In genomic region chr2:1628893-1629292, GRCh38 we compare ENCODE assay signal across 15 cellular contexts.
DNase-seq lines count a peak whose midpoint lies in the region; ATAC-seq and TF ChIP-seq lines count a peak whose summit lies in the region.
"Had no signal": no experiment of that assay in that cellular context is flagged by ENCODE, and none has a peak within 500 bp of the region (broad histone marks: within the 10 kb centered on the region; RNA-seq: fewer than 3 reads in every experiment).

No MANE protein-coding gene starts in this region.

- 10% methylated on average over 2 of the region's 2 CpGs for WGBS in esophagus muscularis mucosa

- H3K4me3 Mint-ChIP-seq in stimulated activated memory B cell treated with anti-CD40 and anti-IgM and Interleukin-4, amounts not matched to agents 10 μg/mL and 1 μg/mL and 100 μg/mL, for 72 hours: no peak overlapping the region
- H3K4me3 Mint-ChIP-seq: activated naive CD4-positive, alpha-beta T cell treated with anti-CD3 and anti-CD28 coated beads for 36 hours; CD4-positive, CD25-positive, alpha-beta regulatory T cell had no signal

- intact Hi-C loops in posterior vena cava (cut with DNase I): no loop called here
- intact Hi-C loops in esophagus muscularis mucosa (cut with DNase I): no loop called here

- no peaks in the 10 kb centered on the region for H3K4me1 Mint-ChIP-seq in stimulated activated memory B cell treated with anti-CD40 and anti-IgM and Interleukin-4, amounts not matched to agents 10 μg/mL and 1 μg/mL and 100 μg/mL, for 72 hours
- H3K4me1 Mint-ChIP-seq: CD4-positive, CD25-positive, alpha-beta regulatory T cell had no signal

- no peak overlapping the region for H3K27ac ChIP-seq in esophagus muscularis mucosa (replicated peaks in 1 of 4)
- H3K27ac ChIP-seq: pancreas, SJCRH30 had no signal

- H3K4me1 ChIP-seq in adipocyte (ENCODE audit: control insufficient read depth, insufficient read depth, low read length) (peaks cover 25% of the 10 kb centered on the region), esophagus muscularis mucosa (peaks cover 12 to 22% (median 20%) of the 10 kb centered on the region in 4 donors)
- H3K4me1 ChIP-seq: pancreas had no signal

- H3K27me3 Mint-ChIP-seq in stimulated activated memory B cell treated with anti-CD40 and anti-IgM and Interleukin-4, amounts not matched to agents 10 μg/mL and 1 μg/mL and 100 μg/mL, for 72 hours: no peaks in the 10 kb centered on the region
- H3K27me3 Mint-ChIP-seq: CD4-positive, CD25-positive, alpha-beta regulatory T cell had no signal

- TF ChIP-seq POLR2A in esophagus muscularis mucosa (IDR thresholded peaks at IDR 0.05; ENCODE audit: low read depth): no peak

- H3K36me3 ChIP-seq in adipocyte (ENCODE audit: control insufficient read depth, insufficient read depth, low read length, severe bottlenecking): peaks cover 43% of the 10 kb centered on the region
- peaks cover 4 to 22% (median 15%) of the 10 kb centered on the region in 4 donors for H3K36me3 ChIP-seq in esophagus muscularis mucosa
- H3K36me3 ChIP-seq: pancreas had no signal

- H3K9me3 Mint-ChIP-seq in stimulated activated memory B cell treated with anti-CD40 and anti-IgM and Interleukin-4, amounts not matched to agents 10 μg/mL and 1 μg/mL and 100 μg/mL, for 72 hours: peaks cover 4% of the 10 kb centered on the region
- H3K9me3 Mint-ChIP-seq: activated naive CD4-positive, alpha-beta T cell treated with anti-CD3 and anti-CD28 coated beads for 36 hours had no signal

- no peak for ATAC-seq in stimulated activated memory B cell treated with anti-CD40 and anti-IgM and Interleukin-4, amounts not matched to agents 10 μg/mL and 1 μg/mL and 100 μg/mL, for 72 hours
- no peak for ATAC-seq in GM19467 (IDR thresholded peaks at IDR 0.05; ENCODE audit: unreplicated experiment)

- no peak overlapping the region for H3K4me3 ChIP-seq in adipocyte (ENCODE audit: low read length)
- H3K4me3 ChIP-seq in esophagus muscularis mucosa: no peak overlapping the region
- H3K4me3 ChIP-seq: pancreas, SJCRH30 had no signal

- no peak overlapping the region for H3K27ac Mint-ChIP-seq in stimulated activated memory B cell treated with anti-CD40 and anti-IgM and Interleukin-4, amounts not matched to agents 10 μg/mL and 1 μg/mL and 100 μg/mL, for 72 hours
- H3K27ac Mint-ChIP-seq: activated naive CD4-positive, alpha-beta T cell treated with anti-CD3 and anti-CD28 coated beads for 36 hours; CD4-positive, CD25-positive, alpha-beta regulatory T cell had no signal

- H3K36me3 Mint-ChIP-seq in stimulated activated memory B cell treated with anti-CD40 and anti-IgM and Interleukin-4, amounts not matched to agents 10 μg/mL and 1 μg/mL and 100 μg/mL, for 72 hours: no peaks in the 10 kb centered on the region
- H3K36me3 Mint-ChIP-seq: CD4-positive, CD25-positive, alpha-beta regulatory T cell had no signal

- no peak for TF ChIP-seq CTCF in esophagus muscularis mucosa (IDR thresholded peaks at IDR 0.05)

- TF ChIP-seq EP300 in esophagus muscularis mucosa (IDR thresholded peaks at IDR 0.05): no peak

- peak; percentile 56 for DNase-seq in EL
- peak; percentile 57 for DNase-seq in adipocyte (ENCODE audit: low read depth)
- DNase-seq in fibroblast of the conjunctiva (ENCODE audit: low read depth): peak; percentile 96
- DNase-seq in posterior vena cava (ENCODE audit: low spot score): peak; percentile 76
- DNase-seq in esophagus muscularis mucosa (ENCODE audit: extremely low spot score): no peak
- no peak for DNase-seq in activated CD4-positive, alpha-beta T cell treated with anti-CD3 and anti-CD28 coated beads, Interleukin-2, amount 50 U/mL, for 1 hour
- DNase-seq: activated CD4-positive, alpha-beta T cell treated with anti-CD3 and anti-CD28 coated beads for 48 hours; activated naive CD4-positive, alpha-beta T cell treated with anti-CD3 and anti-CD28 coated beads for 36 hours; CD4-positive, CD25-positive, alpha-beta regulatory T cell; effector CD4-positive, alpha-beta T cell; NCI-H2081; pancreas; SJCRH30 had no signal

- H3K27me3 ChIP-seq in adipocyte (replicated peaks; ENCODE audit: control insufficient read depth, insufficient read depth, low read length) (peaks cover 1% of the 10 kb centered on the region), esophagus muscularis mucosa (no peaks in the 10 kb centered on the region)
- H3K27me3 ChIP-seq: SJCRH30 had no signal

- H3K9ac ChIP-seq in adipocyte (ENCODE audit: low read length): peak overlapping the region; percentile 13

- no peaks in the 10 kb centered on the region for H3K9me3 ChIP-seq in adipocyte (ENCODE audit: control insufficient read depth, low read length)
- H3K9me3 ChIP-seq in esophagus muscularis mucosa: peaks cover 0 to 10% (median 0%) of the 10 kb centered on the region in 4 donors
- H3K9me3 ChIP-seq: pancreas had no signal

Comparison
In these comparisons a context has a peak if more than half of its experiments do, and no peak if none do; other contexts are left out.
1. DNase-seq: peak in EL (single experiment), adipocyte (single experiment), fibroblast of the conjunctiva (single experiment) and posterior vena cava (single experiment); none in esophagus muscularis mucosa (single experiment) and activated CD4-positive, alpha-beta T cell treated with anti-CD3 and anti-CD28 coated beads, Interleukin-2, amount 50 U/mL, for 1 hour (single experiment).